Comparison of ENCODE assay signal across 8 cellular contexts in genomic region chr20:36305602-36306556, GRCh38. TPM values are rescaled to one million over a fixed set of nuclear protein-coding genes. Genes with fewer than 3 reads are reported as not detected.
DNase-seq lines count a peak whose midpoint lies in the region; ATAC-seq and TF ChIP-seq lines count a peak whose summit lies in the region.

A gene with protein sequence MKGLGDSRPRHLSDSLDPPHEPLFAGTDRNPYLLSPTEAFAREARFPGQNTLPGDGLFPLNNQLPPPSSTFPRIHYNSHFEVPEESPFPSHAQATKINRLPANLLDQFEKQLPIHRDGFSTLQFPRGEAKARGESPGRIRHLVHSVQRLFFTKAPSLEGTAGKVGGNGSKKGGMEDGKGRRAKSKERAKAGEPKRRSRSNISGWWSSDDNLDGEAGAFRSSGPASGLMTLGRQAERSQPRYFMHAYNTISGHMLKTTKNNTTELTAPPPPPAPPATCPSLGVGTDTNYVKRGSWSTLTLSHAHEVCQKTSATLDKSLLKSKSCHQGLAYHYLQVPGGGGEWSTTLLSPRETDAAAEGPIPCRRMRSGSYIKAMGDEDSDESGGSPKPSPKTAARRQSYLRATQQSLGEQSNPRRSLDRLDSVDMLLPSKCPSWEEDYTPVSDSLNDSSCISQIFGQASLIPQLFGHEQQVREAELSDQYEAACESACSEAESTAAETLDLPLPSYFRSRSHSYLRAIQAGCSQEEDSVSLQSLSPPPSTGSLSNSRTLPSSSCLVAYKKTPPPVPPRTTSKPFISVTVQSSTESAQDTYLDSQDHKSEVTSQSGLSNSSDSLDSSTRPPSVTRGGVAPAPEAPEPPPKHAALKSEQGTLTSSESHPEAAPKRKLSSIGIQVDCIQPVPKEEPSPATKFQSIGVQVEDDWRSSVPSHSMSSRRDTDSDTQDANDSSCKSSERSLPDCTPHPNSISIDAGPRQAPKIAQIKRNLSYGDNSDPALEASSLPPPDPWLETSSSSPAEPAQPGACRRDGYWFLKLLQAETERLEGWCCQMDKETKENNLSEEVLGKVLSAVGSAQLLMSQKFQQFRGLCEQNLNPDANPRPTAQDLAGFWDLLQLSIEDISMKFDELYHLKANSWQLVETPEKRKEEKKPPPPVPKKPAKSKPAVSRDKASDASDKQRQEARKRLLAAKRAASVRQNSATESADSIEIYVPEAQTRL (plus strand): TSS chr20:36306339. CDS start chr20:36431718, 125,379 bp downstream.

- peaks cover 0 to 10% (median 8%) of the 10 kb centered on the region in 3 donors for H3K4me1 Mint-ChIP-seq in IgD-negative memory B cell
- peaks cover 6% of the 10 kb centered on the region for H3K4me1 Mint-ChIP-seq in mesothelial cell of epicardium

- H3K4me3 ChIP-seq in dorsolateral prefrontal cortex: peak within 1 kb of the TSS; percentile 25 to 79 (median 67)

- no peak for ATAC-seq in HG03442 (IDR thresholded peaks at IDR 0.05; ENCODE audit: unreplicated experiment)
- ATAC-seq in GM18511 (IDR thresholded peaks at IDR 0.05; ENCODE audit: unreplicated experiment): no peak

- peaks cover 47% of the 10 kb centered on the region for H3K27me3 Mint-ChIP-seq in IgD-negative memory B cell
- peaks cover 92% of the 10 kb centered on the region for H3K27me3 Mint-ChIP-seq in mesothelial cell of epicardium (ENCODE audit: low read depth)

- H3K9me3 Mint-ChIP-seq in IgD-negative memory B cell: peaks cover 0 to 2% (median 0%) of the 10 kb centered on the region in 3 donors
- H3K9me3 Mint-ChIP-seq in mesothelial cell of epicardium: no peaks in the 10 kb centered on the region

- H3K27ac ChIP-seq in dorsolateral prefrontal cortex: peak within 1 kb of the TSS in 55 of 59 donors; percentile 1 to 91 (median 69)

- H3K27me3 ChIP-seq in dorsolateral prefrontal cortex: peaks cover 0 to 56% (median 16%) of the 10 kb centered on the region in 45 donors

- H3K4me3 Mint-ChIP-seq in IgD-negative memory B cell: peak within 1 kb of the TSS; percentile 32 to 93 (median 74)
- peak within 1 kb of the TSS; percentile 63 for H3K4me3 Mint-ChIP-seq in mesothelial cell of epicardium

- H3K36me3 Mint-ChIP-seq in IgD-negative memory B cell (no peaks in the 10 kb centered on the region), mesothelial cell of epicardium (no peaks in the 10 kb centered on the region)

- intact Hi-C loops in dorsolateral prefrontal cortex (cut with DNase I): no loop called here

- DNase-seq in A172 (ENCODE audit: low spot score): no peak
- DNase-seq in dorsolateral prefrontal cortex: peak in 1 of 10 donors; percentile 24
- DNase-seq in mesothelial cell of epicardium (ENCODE audit: low spot score in 2 of 2, unreplicated experiment in 2 of 2): no peak
- no peak for DNase-seq in HK-2 (ENCODE audit: unreplicated experiment)
- DNase-seq in KG1 (lab: John Stamatoyannopoulos, UW): no peak

- H3K27ac Mint-ChIP-seq in IgD-negative memory B cell (no peak within 1 kb of the TSS), mesothelial cell of epicardium (no peak within 1 kb of the TSS)

- TF ChIP-seq CTCF in dorsolateral prefrontal cortex (IDR thresholded peaks at IDR 0.05 in 54 of 56, conservative IDR thresholded peaks at IDR 0.05 in 2 of 56; ENCODE audit: low read depth in 1 of 56, partially characterized antibody in 56 of 56) (peak in 7 of 56 donors; percentile 5 to 15 (median 13)), mesothelial cell of epicardium (IDR thresholded peaks at IDR 0.05; ENCODE audit: unreplicated experiment) (no peak)

RNA-seq across cellular contexts. Expression of the gene that starts here (rescaled TPM):
- total RNA-seq in A172 (2014; rRNA removed; shearing (Covaris generic)): 23.0 and 29.6 TPM in 2 replicates
- polyA plus RNA-seq in IgD-negative memory B cell: 48.2 TPM
- 100 to 1,000 TPM in 90 of 120 experiments, 10 to 100 TPM in 30; 47.2 to 148 (median 113) TPM for total RNA-seq in dorsolateral prefrontal cortex
- 89.4 to 99.1 TPM (median 91.1 TPM) in 3 replicates for total RNA-seq in mesothelial cell of epicardium
